ENCODE assay signal across 14 cellular contexts in the genomic region with DNA sequence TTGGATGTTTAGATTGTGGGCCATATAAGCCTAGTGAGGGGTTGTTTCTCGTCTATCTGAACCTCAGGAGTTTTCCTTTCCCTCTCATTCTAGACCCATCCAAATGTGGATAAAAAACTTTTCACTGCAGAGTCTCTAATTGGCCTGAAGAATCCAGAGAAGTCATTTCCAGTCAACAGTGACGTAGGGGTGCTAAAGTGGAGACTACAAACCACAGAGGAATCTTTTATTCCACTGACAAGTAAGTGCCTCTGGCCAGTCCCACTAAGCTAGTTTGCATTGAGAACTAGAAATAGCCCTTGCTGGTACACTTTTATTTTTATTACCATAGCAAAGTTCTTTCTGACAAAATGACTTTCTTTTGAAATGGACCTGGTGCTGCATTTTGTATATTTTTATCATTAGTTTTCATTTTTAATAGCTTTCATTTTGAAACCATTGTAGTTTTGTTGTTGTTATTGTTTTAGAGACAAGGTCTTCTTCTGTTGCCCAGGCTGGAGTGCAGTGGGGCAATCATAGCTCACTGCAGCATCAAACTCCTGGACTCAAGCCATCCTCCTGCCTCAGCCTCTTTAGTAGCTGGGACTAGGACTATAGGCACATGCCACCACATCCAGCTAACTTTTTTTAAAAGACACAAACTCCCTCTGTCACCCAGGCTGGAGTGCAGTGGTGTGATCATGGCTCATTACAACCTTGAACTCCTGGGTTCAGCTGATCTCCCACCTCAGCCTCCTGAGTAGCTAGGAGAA. TPM values are rescaled to one million over a fixed set of nuclear protein-coding genes. Genes with fewer than 3 reads are reported as not detected.
DNase-seq lines count a peak whose midpoint lies in the region; ATAC-seq, FAIRE-seq and TF ChIP-seq lines count a peak whose summit lies in the region.
"Had no signal": no experiment of that assay in that cellular context is flagged by ENCODE, and none has a peak within 500 bp of the region (broad histone marks: within the 10 kb centered on the region; RNA-seq: fewer than 3 reads in every experiment).

No MANE protein-coding gene starts in this region.

- FAIRE-seq in astrocyte (lab: Jason Lieb, UNC) = no peak
- FAIRE-seq: endothelial cell of umbilical vein had no signal

- H2AFZ ChIP-seq in astrocyte (ENCODE audit: low read depth, low read length) = no peak overlapping the region

- H3K9me3 Mint-ChIP-seq in astrocyte (ENCODE audit: unreplicated experiment) = no peaks in the 10 kb centered on the region
- H3K9me3 Mint-ChIP-seq: CD4-positive, alpha-beta T cell had no signal

- H3K9me3 ChIP-seq in astrocyte (ENCODE audit: insufficient read depth, low read depth, low read length) = no peaks in the 10 kb centered on the region
- H3K9me3 ChIP-seq: suprapubic skin had no signal

- H3K27ac Mint-ChIP-seq in astrocyte (ENCODE audit: unreplicated experiment) = peak overlapping the region; percentile 58
- H3K27ac Mint-ChIP-seq: CD4-positive, alpha-beta T cell had no signal

- no peak overlapping the region for H3K4me3 ChIP-seq in astrocyte (ENCODE audit: insufficient read depth, low read depth, low read length)
- H3K4me3 ChIP-seq: suprapubic skin had no signal

- ATAC-seq in GM21515 (IDR thresholded peaks at IDR 0.05; ENCODE audit: unreplicated experiment) (no peak), GM19452 (IDR thresholded peaks at IDR 0.05; ENCODE audit: unreplicated experiment) (no peak)

- DNase-seq in astrocyte (ENCODE audit: low read depth) (peak; percentile 64), globus pallidus (ENCODE audit: low spot score) (peak; percentile 65), posterior vena cava (ENCODE audit: low spot score) (peak; percentile 32), GDM1 (lab: John Stamatoyannopoulos, UW) (no peak), NCI-H2227 (lab: John Stamatoyannopoulos, UW; ENCODE audit: unreplicated experiment) (no peak)
- DNase-seq: activated CD4-positive, CD25-positive, alpha-beta regulatory T cell; CD4-positive, alpha-beta T cell; NCI-H1694; NCI-H510A; stimulated activated CD4-positive, alpha-beta T cell treated with anti-CD3 and anti-CD28 coated beads, Interleukin-12 subunit alpha, Interleukin-12 subunit beta, amount 100 ng/mL, for 4 hours had no signal

- no peaks in the 10 kb centered on the region for H3K4me1 ChIP-seq in astrocyte (ENCODE audit: insufficient read depth, low read length)

- H3K4me3 Mint-ChIP-seq in astrocyte (ENCODE audit: unreplicated experiment) = no peak overlapping the region
- H3K4me3 Mint-ChIP-seq: CD4-positive, alpha-beta T cell had no signal

- peaks cover 10% of the 10 kb centered on the region for H3K4me1 Mint-ChIP-seq in astrocyte (ENCODE audit: low read depth, unreplicated experiment)

- H3K9ac ChIP-seq in astrocyte (ENCODE audit: low read length) = no peak overlapping the region

- no peaks in the 10 kb centered on the region for H3K27me3 Mint-ChIP-seq in astrocyte (ENCODE audit: low read depth, unreplicated experiment)
- H3K27me3 Mint-ChIP-seq: CD4-positive, alpha-beta T cell had no signal

- intact Hi-C loops in posterior vena cava (cut with DNase I) = no loop called here

- H3K36me3 ChIP-seq in astrocyte (ENCODE audit: insufficient read depth, low read length) = peaks cover 67% of the 10 kb centered on the region

- peaks cover 83% of the 10 kb centered on the region for H4K20me1 ChIP-seq in astrocyte (ENCODE audit: insufficient read depth, low read length)

- H3K36me3 Mint-ChIP-seq in astrocyte (ENCODE audit: low read depth, unreplicated experiment) = peaks cover 27% of the 10 kb centered on the region

- no peaks in the 10 kb centered on the region for H3K27me3 ChIP-seq in astrocyte (ENCODE audit: insufficient read depth, low read length)
- H3K27me3 ChIP-seq: suprapubic skin had no signal

- H3K27ac ChIP-seq in astrocyte (ENCODE audit: low read depth, low read length) = no peak overlapping the region
- H3K27ac ChIP-seq: suprapubic skin had no signal

- TF ChIP-seq CTCF in astrocyte (IDR thresholded peaks at IDR 0.05; ENCODE audit: insufficient read depth, low read depth, low read length) = no peak

- peaks cover 45% of the 10 kb centered on the region for H3K79me2 ChIP-seq in astrocyte (ENCODE audit: insufficient read depth, low read length)

- no peak overlapping the region for H3K4me2 ChIP-seq in astrocyte (ENCODE audit: low read length)

RNA-seq across cellular contexts. Expression of gene PHLDB1, which starts 14.6 kb away (rescaled TPM):
- total RNA-seq in astrocyte (179 and 194 TPM in 2 replicates), posterior vena cava (100 to 1,000 TPM; 155 to 201 TPM)

RNA-seq across cellular contexts. Expression of gene ARCN1, which starts 20.6 kb away (rescaled TPM):
- total RNA-seq in astrocyte (255 and 289 TPM in 2 replicates), posterior vena cava (100 to 1,000 TPM; 148 to 176 TPM)

RNA-seq across cellular contexts. Expression of gene IFT46, which starts 27.1 kb away (rescaled TPM):
- total RNA-seq in astrocyte = 14.0 and 16.5 TPM in 2 replicates
- total RNA-seq in posterior vena cava = 10 to 100 TPM; 15.9 TPM

Comparison
In these comparisons a context has a peak if more than half of its experiments do, and no peak if none do; other contexts are left out.
1. DNase-seq: peak in astrocyte (single experiment), globus pallidus (single experiment) and posterior vena cava (single experiment); none in GDM1 (single experiment) and NCI-H2227 (single experiment).